Comparison of ENCODE assay signal across 8 cellular contexts in the genomic region with DNA sequence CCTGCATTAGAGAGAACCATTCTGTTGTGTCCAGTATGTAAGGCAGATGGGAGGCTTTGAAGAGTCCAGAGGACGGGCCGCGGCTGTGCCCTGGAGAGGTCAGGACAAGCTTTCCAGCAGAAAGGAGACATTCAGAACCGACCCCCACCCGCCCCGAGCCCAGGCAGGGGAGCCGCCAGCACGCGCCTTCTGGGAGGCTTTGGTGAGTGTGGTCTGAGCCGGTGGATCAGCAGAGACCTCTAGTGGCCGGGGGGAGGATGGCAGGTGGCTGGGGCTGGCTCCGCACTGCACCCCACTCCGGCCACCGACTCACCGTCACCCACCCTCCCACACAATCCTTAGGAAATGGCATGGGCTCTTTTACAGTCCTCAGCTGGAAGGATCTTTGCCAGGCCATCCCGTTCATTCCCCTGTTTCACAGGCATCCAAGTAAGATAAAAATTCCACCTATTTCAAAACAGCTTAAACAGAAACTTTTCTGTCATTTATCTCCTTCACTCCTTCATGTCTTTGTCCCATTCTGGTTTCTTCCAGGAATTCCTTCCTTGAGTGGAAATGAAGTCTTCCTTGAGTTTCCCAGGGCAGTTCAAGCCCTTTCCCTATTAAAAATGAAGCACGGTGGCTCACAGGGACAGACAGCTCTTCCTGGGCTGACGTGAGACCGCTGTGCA.
A peak's percentile ranks its signal among the peaks of the same experiment; 100 is the strongest.
DNase-seq lines count a peak whose midpoint lies in the region; ATAC-seq, FAIRE-seq and TF ChIP-seq lines count a peak whose summit lies in the region.

No MANE protein-coding gene starts in this region.

- H3K27me3 Mint-ChIP-seq in naive thymus-derived CD8-positive, alpha-beta T cell: peaks cover 24 to 88% (median 47%) of the 10 kb centered on the region in 5 donors
- peaks cover 70 to 74% of the 10 kb centered on the region in 2 donors for H3K27me3 Mint-ChIP-seq in stimulated activated naive B cell treated with anti-CD40 and anti-IgM and Interleukin-4, amounts not matched to agents 10 μg/mL and 1 μg/mL and 100 μg/mL, for 72 hours

- ATAC-seq in HG03066 (IDR thresholded peaks at IDR 0.05; ENCODE audit: low read depth, unreplicated experiment): peak; percentile 71
- peak; percentile 87 to 96 for ATAC-seq in naive thymus-derived CD8-positive, alpha-beta T cell
- ATAC-seq in stimulated activated naive B cell treated with anti-CD40 and anti-IgM and Interleukin-4, amounts not matched to agents 10 μg/mL and 1 μg/mL and 100 μg/mL, for 72 hours (replicated peaks): peak; percentile 88 to 94

- DNase-seq in GM18507 (ENCODE audit: extremely low spot score, insufficient read length, low read depth) (peak; percentile 56), NT2/D1 (ENCODE audit: low read depth, low spot score) (no peak), activated T-cell treated with anti-CD3 and anti-CD28 coated beads for 1 hour (ENCODE audit: low read depth) (peak; percentile 57), epithelial cell of proximal tubule (ENCODE audit: low read depth) (no peak)
- DNase-seq in naive thymus-derived CD8-positive, alpha-beta T cell: peak; percentile 33 to 69 (median 60)
- peak; percentile 41 for DNase-seq in stimulated activated naive B cell treated with anti-CD40 and anti-IgM and Interleukin-4, amounts not matched to agents 10 μg/mL and 1 μg/mL and 100 μg/mL, for 72 hours

- FAIRE-seq in GM18507 (lab: Jason Lieb, UNC): no peak

- H3K4me3 ChIP-seq in NT2/D1 (ENCODE audit: insufficient read length, low read depth) (no peak overlapping the region), epithelial cell of proximal tubule (ENCODE audit: low read depth, low read length) (no peak overlapping the region)

- H3K36me3 ChIP-seq in NT2/D1 (ENCODE audit: insufficient read depth, insufficient read length, low read length): no peaks in the 10 kb centered on the region

- peak overlapping the region; percentile 39 for H3K9ac ChIP-seq in NT2/D1 (ENCODE audit: insufficient read length, low read depth)

- TF ChIP-seq CTCF in 22Rv1 (IDR thresholded peaks at IDR 0.05) (peak; percentile 96), epithelial cell of proximal tubule (conservative IDR thresholded peaks at IDR 0.05; ENCODE audit: low read depth, low read length) (peak; percentile 83)

- no peak overlapping the region for H3K27ac ChIP-seq in 22Rv1

- no peaks in the 10 kb centered on the region for H3K9me3 Mint-ChIP-seq in naive thymus-derived CD8-positive, alpha-beta T cell
- no peaks in the 10 kb centered on the region for H3K9me3 Mint-ChIP-seq in stimulated activated naive B cell treated with anti-CD40 and anti-IgM and Interleukin-4, amounts not matched to agents 10 μg/mL and 1 μg/mL and 100 μg/mL, for 72 hours

- peaks cover 2 to 11% (median 3%) of the 10 kb centered on the region in 4 donors for H3K4me1 Mint-ChIP-seq in naive thymus-derived CD8-positive, alpha-beta T cell
- H3K4me1 Mint-ChIP-seq in stimulated activated naive B cell treated with anti-CD40 and anti-IgM and Interleukin-4, amounts not matched to agents 10 μg/mL and 1 μg/mL and 100 μg/mL, for 72 hours: peaks cover 6 to 7% of the 10 kb centered on the region in 2 donors

- H3K36me3 Mint-ChIP-seq in naive thymus-derived CD8-positive, alpha-beta T cell: no peaks in the 10 kb centered on the region
- no peaks in the 10 kb centered on the region for H3K36me3 Mint-ChIP-seq in stimulated activated naive B cell treated with anti-CD40 and anti-IgM and Interleukin-4, amounts not matched to agents 10 μg/mL and 1 μg/mL and 100 μg/mL, for 72 hours

- POLR2A ChIA-PET in naive thymus-derived CD8-positive, alpha-beta T cell (lab: Charles Lee): no interaction called here

- H3K9me3 ChIP-seq in NT2/D1 (ENCODE audit: insufficient read depth, low read length): no peaks in the 10 kb centered on the region

- no peaks in the 10 kb centered on the region for H3K27me3 ChIP-seq in NT2/D1 (ENCODE audit: insufficient read depth, insufficient read length)

- peak overlapping the region in 3 of 10 donors; percentile 6 to 33 (median 22) for H3K4me3 Mint-ChIP-seq in naive thymus-derived CD8-positive, alpha-beta T cell
- H3K4me3 Mint-ChIP-seq in stimulated activated naive B cell treated with anti-CD40 and anti-IgM and Interleukin-4, amounts not matched to agents 10 μg/mL and 1 μg/mL and 100 μg/mL, for 72 hours: no peak overlapping the region

- H3K4me1 ChIP-seq in NT2/D1 (ENCODE audit: insufficient read depth, insufficient read length): peaks cover 23% of the 10 kb centered on the region

- H3K27ac Mint-ChIP-seq in naive thymus-derived CD8-positive, alpha-beta T cell: no peak overlapping the region
- peak overlapping the region; percentile 65 for H3K27ac Mint-ChIP-seq in stimulated activated naive B cell treated with anti-CD40 and anti-IgM and Interleukin-4, amounts not matched to agents 10 μg/mL and 1 μg/mL and 100 μg/mL, for 72 hours

Comparison
In these comparisons a context has a peak if more than half of its experiments do, and no peak if none do; other contexts are left out.
1. DNase-seq: peak in GM18507 (single experiment), activated T-cell treated with anti-CD3 and anti-CD28 coated beads for 1 hour (single experiment), naive thymus-derived CD8-positive, alpha-beta T cell (10 of 10) and stimulated activated naive B cell treated with anti-CD40 and anti-IgM and Interleukin-4, amounts not matched to agents 10 μg/mL and 1 μg/mL and 100 μg/mL, for 72 hours (single experiment); none in NT2/D1 (single experiment) and epithelial cell of proximal tubule (single experiment).
2. Peak in every context shown above with its lines, with median percentiles within 50 percentile points of each other: ATAC-seq.